1 cellular context compared by ENCODE assay signal in the genomic region with DNA sequence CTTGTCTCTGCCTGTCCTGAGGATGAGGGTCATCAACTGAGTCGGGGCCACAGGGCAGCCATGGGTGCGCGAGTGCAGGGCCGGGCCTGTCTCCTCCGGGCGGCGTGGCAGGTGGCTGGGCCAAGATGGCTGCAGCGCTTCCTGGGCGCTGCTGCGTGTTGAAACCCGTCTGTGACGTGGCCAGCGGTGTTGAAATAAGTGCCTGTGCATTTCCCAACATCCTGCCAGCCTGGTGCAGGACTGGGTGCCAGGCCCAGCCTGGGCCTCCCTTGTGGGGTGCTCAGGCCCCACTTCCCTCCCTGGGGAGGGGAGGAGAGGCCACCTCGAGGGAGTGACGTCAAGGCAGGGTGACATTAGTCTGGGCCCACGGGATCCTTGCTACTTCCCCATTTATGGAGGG.
TF ChIP-seq lines count a peak whose summit lies in the region.

No MANE protein-coding gene starts in this region.

TF ChIP-seq in K562, 482 proteins besides CTCF, POLR2A, EP300 and RAD21:
- TF ChIP-seq, protein P1, sequence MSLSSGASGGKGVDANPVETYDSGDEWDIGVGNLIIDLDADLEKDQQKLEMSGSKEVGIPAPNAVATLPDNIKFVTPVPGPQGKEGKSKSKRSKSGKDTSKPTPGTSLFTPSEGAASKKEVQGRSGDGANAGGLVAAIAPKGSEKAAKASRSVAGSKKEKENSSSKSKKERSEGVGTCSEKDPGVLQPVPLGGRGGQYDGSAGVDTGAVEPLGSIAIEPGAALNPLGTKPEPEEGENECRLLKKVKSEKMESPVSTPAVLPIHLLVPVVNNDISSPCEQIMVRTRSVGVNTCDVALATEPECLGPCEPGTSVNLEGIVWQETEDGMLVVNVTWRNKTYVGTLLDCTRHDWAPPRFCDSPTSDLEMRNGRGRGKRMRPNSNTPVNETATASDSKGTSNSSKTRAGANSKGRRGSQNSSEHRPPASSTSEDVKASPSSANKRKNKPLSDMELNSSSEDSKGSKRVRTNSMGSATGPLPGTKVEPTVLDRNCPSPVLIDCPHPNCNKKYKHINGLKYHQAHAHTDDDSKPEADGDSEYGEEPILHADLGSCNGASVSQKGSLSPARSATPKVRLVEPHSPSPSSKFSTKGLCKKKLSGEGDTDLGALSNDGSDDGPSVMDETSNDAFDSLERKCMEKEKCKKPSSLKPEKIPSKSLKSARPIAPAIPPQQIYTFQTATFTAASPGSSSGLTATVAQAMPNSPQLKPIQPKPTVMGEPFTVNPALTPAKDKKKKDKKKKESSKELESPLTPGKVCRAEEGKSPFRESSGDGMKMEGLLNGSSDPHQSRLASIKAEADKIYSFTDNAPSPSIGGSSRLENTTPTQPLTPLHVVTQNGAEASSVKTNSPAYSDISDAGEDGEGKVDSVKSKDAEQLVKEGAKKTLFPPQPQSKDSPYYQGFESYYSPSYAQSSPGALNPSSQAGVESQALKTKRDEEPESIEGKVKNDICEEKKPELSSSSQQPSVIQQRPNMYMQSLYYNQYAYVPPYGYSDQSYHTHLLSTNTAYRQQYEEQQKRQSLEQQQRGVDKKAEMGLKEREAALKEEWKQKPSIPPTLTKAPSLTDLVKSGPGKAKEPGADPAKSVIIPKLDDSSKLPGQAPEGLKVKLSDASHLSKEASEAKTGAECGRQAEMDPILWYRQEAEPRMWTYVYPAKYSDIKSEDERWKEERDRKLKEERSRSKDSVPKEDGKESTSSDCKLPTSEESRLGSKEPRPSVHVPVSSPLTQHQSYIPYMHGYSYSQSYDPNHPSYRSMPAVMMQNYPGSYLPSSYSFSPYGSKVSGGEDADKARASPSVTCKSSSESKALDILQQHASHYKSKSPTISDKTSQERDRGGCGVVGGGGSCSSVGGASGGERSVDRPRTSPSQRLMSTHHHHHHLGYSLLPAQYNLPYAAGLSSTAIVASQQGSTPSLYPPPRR (CRISPR knock-in tag; IDR thresholded peaks at IDR 0.05; ENCODE audit: borderline replicate concordance), result no peak
- TF ChIP-seq, protein P2, sequence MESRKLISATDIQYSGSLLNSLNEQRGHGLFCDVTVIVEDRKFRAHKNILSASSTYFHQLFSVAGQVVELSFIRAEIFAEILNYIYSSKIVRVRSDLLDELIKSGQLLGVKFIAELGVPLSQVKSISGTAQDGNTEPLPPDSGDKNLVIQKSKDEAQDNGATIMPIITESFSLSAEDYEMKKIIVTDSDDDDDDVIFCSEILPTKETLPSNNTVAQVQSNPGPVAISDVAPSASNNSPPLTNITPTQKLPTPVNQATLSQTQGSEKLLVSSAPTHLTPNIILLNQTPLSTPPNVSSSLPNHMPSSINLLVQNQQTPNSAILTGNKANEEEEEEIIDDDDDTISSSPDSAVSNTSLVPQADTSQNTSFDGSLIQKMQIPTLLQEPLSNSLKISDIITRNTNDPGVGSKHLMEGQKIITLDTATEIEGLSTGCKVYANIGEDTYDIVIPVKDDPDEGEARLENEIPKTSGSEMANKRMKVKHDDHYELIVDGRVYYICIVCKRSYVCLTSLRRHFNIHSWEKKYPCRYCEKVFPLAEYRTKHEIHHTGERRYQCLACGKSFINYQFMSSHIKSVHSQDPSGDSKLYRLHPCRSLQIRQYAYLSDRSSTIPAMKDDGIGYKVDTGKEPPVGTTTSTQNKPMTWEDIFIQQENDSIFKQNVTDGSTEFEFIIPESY (CRISPR knock-in tag; IDR thresholded peaks at IDR 0.05), result 0 out of 2 replicates have a peak, but pooled peaks have one; percentile 7
